Comparison of ENCODE assay signal across 1 cellular context in genomic region chr2:174395284-174395968, GRCh38.
A peak's percentile ranks its signal among the peaks of the same experiment; 100 is the strongest.
TF ChIP-seq lines count a peak whose summit lies in the region.

Gene SCRN3 (plus strand): TSS chr2:174395730. CDS start chr2:174398284, 2,554 bp downstream.

TF ChIP-seq in HepG2, 621 proteins besides CTCF, POLR2A, EP300 and RAD21 (continued from another document and continues in another):
- TF ChIP-seq YY1 (IDR thresholded peaks at IDR 0.05; ENCODE audit: insufficient read depth, insufficient replicate concordance, low read depth, low read length) (peak; percentile 64), SP1 (IDR thresholded peaks at IDR 0.05) (no peak), SP1 (CRISPR knock-in tag; IDR thresholded peaks at IDR 0.05) (peak; percentile 48; the same call in 1 of the 2 replicates), AGO1 (IDR thresholded peaks at IDR 0.05; ENCODE audit: low read depth, low read length, poor library complexity, severe bottlenecking) (peak; percentile 64), ZFAT (CRISPR knock-in tag; conservative IDR thresholded peaks at IDR 0.05) (no peak), MLX (CRISPR knock-in tag; IDR thresholded peaks at IDR 0.05) (peak; percentile 67), BRD4 (CRISPR knock-in tag; IDR thresholded peaks at IDR 0.05) (0 out of 2 replicates have a peak, but pooled peaks have one; percentile 20), ZNF674 (CRISPR knock-in tag; IDR thresholded peaks at IDR 0.05; ENCODE audit: low read depth) (no peak), ZNF143 (CRISPR knock-in tag; IDR thresholded peaks at IDR 0.05) (no peak; the same call in 1 of the 2 replicates), ZFP91 (CRISPR knock-in tag; IDR thresholded peaks at IDR 0.05; ENCODE audit: borderline replicate concordance) (peak; percentile 79; the same call in 1 of the 2 replicates), PAXIP1 (CRISPR knock-in tag; conservative IDR thresholded peaks at IDR 0.05) (peak; percentile 68), E2F5 (CRISPR knock-in tag; conservative IDR thresholded peaks at IDR 0.05) (no peak), KMT2B (CRISPR knock-in tag; IDR thresholded peaks at IDR 0.05) (peak; percentile 98), CCAR2 (optimal IDR thresholded peaks at IDR 0.05; ENCODE audit: low read depth, low read length) (peak; percentile 67), AGO2 (optimal IDR thresholded peaks at IDR 0.05; ENCODE audit: low read depth, low read length) (peak; percentile 55), MAF1 (CRISPR knock-in tag; IDR thresholded peaks at IDR 0.05; ENCODE audit: borderline replicate concordance) (0 out of 2 replicates have a peak, but pooled peaks have one; percentile 13), ZNF350 (CRISPR knock-in tag; IDR thresholded peaks at IDR 0.05; ENCODE audit: borderline replicate concordance, low read depth) (peak; percentile 77), ZBTB43 (CRISPR knock-in tag; conservative IDR thresholded peaks at IDR 0.05) (0 out of 2 replicates have a peak, but pooled peaks have one; percentile 15), TFE3 (CRISPR knock-in tag; IDR thresholded peaks at IDR 0.05) (peak; percentile 50; the same call in 1 of the 2 replicates), CSRNP1 (CRISPR knock-in tag; IDR thresholded peaks at IDR 0.05) (0 out of 2 replicates have a peak, but pooled peaks have one; percentile 14), ARID2 (CRISPR knock-in tag; IDR thresholded peaks at IDR 0.05; ENCODE audit: borderline replicate concordance) (peak; percentile 11; the same call in 1 of the 2 replicates), RARA (CRISPR knock-in tag; IDR thresholded peaks at IDR 0.05) (peak; percentile 29; the same call in 1 of the 2 replicates), ZNF256 (CRISPR knock-in tag; conservative IDR thresholded peaks at IDR 0.05) (0 out of 2 replicates have a peak, but pooled peaks have one; percentile 15), ZKSCAN8 (CRISPR knock-in tag; IDR thresholded peaks at IDR 0.05; ENCODE audit: borderline replicate concordance) (peak; percentile 59; the same call in 1 of the 2 replicates), ZNF704 (CRISPR knock-in tag; IDR thresholded peaks at IDR 0.05; ENCODE audit: borderline replicate concordance) (peak; percentile 47; the same call in 1 of the 2 replicates), FIP1L1 (IDR thresholded peaks at IDR 0.05; ENCODE audit: borderline replicate concordance, insufficient read depth, low read depth, low read length) (no peak), RBFOX2 (IDR thresholded peaks at IDR 0.05; ENCODE audit: low read depth, low read length) (peak; percentile 92), ZBTB46 (CRISPR knock-in tag; IDR thresholded peaks at IDR 0.05; ENCODE audit: borderline replicate concordance) (no peak; the same call in 1 of the 2 replicates), KLF16 (CRISPR knock-in tag; IDR thresholded peaks at IDR 0.05) (peak in 1 of 2 experiments; percentile 76; a peak in 2 of 4 replicates), MEIS2 (CRISPR knock-in tag; IDR thresholded peaks at IDR 0.05) (peak; percentile 98), ZNF619 (CRISPR knock-in tag; IDR thresholded peaks at IDR 0.05) (peak; percentile 52; the same call in 1 of the 2 replicates), ZFP1 (CRISPR knock-in tag; IDR thresholded peaks at IDR 0.05) (no peak), POLR2AphosphoS5 (IDR thresholded peaks at IDR 0.05; ENCODE audit: low read depth, low read length) (peak; percentile 93), ARNT (IDR thresholded peaks at IDR 0.05) (no peak), WIZ (CRISPR knock-in tag; IDR thresholded peaks at IDR 0.05) (0 out of 2 replicates have a peak, but pooled peaks have one; percentile 53), ZNF737 (CRISPR knock-in tag; IDR thresholded peaks at IDR 0.05; ENCODE audit: borderline replicate concordance) (no peak), THAP7 (CRISPR knock-in tag; IDR thresholded peaks at IDR 0.05) (peak; percentile 89; the same call in 1 of the 2 replicates), ATF5 (CRISPR knock-in tag; IDR thresholded peaks at IDR 0.05; ENCODE audit: low read depth) (no peak)
